In the genomic region with DNA sequence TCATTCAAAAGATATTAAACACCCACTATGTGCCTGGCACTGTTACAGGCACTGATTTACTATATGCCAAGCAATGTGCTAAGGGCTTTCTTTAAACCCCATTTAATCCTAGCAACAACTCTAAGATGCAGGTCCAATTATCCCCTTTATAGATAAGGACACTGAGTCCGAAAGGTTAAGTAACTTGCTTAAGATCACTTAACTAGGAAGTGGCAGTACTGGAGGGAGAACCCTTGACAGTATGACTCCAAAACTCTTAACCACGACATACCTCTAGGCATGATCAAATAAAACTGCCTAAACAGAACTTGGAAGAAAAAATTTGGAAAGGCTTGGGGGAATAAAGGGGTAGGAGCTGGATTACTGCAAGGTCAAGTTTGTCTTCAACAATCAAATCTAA, we compare ENCODE assay signal across 9 cellular contexts. TPM values are rescaled to one million over a fixed set of nuclear protein-coding genes. Genes with fewer than 3 reads are reported as not detected.
DNase-seq lines count a peak whose midpoint lies in the region; ATAC-seq, FAIRE-seq and TF ChIP-seq lines count a peak whose summit lies in the region.
"Had no signal": no experiment of that assay in that cellular context is flagged by ENCODE, and none has a peak within 500 bp of the region (broad histone marks: within the 10 kb centered on the region; RNA-seq: fewer than 3 reads in every experiment).

No MANE protein-coding gene starts in this region.

- no peaks in the 10 kb centered on the region for H3K27me3 ChIP-seq in sigmoid colon
- no peaks in the 10 kb centered on the region for H3K27me3 ChIP-seq in pancreas

- in situ Hi-C loops in GM13977 (cut with MboI; ENCODE audit: low pct_unique_long_range_greater_than_20kb, low sequenced_read_pairs, unreplicated experiment), result no loop called here

- TF ChIP-seq CTCF in GM12875 (IDR thresholded peaks at IDR 0.05; ENCODE audit: borderline replicate concordance, insufficient read depth, low read depth, low read length) (no peak), sigmoid colon (IDR thresholded peaks at IDR 0.05) (no peak), GM13977 (IDR thresholded peaks at IDR 0.05; ENCODE audit: extremely low read depth, insufficient read depth, missing control alignments) (no peak), GM10266 (IDR thresholded peaks at IDR 0.05; ENCODE audit: control insufficient read depth, insufficient read depth, low read depth, missing control alignments) (no peak), pancreas (IDR thresholded peaks at IDR 0.05) (no peak)

- H3K27ac ChIP-seq in sigmoid colon (peak overlapping the region in 3 of 4 donors; percentile 96 to 98 (median 96)), pancreas (peak overlapping the region in 1 of 4 donors; percentile 94)

- H3K4me1 ChIP-seq in sigmoid colon, result peaks cover 0 to 65% (median 60%) of the 10 kb centered on the region in 4 donors
- peaks cover 39 to 52% (median 49%) of the 10 kb centered on the region in 3 donors for H3K4me1 ChIP-seq in pancreas

- H3K9me3 ChIP-seq in sigmoid colon (no peaks in the 10 kb centered on the region), pancreas (no peaks in the 10 kb centered on the region)

- peak overlapping the region; percentile 88 for H3K4me3 ChIP-seq in GM12875 (ENCODE audit: low read depth, low read length)
- H3K4me3 ChIP-seq in sigmoid colon, result peak overlapping the region; percentile 91 to 97 (median 96)
- peak overlapping the region in 2 of 4 donors; percentile 90 to 91 for H3K4me3 ChIP-seq in pancreas

- WGBS in sigmoid colon, 2 donors, result 4 to 25% methylated on average over 2 of the region's 2 CpGs
- WGBS in pancreas, 2 donors, result 7 to 11% methylated on average over 2 of the region's 2 CpGs

- no peak for ATAC-seq in pancreas
- ATAC-seq: esophagus mucosa had no signal

- H3K36me3 ChIP-seq in sigmoid colon (no peaks in the 10 kb centered on the region), pancreas (no peaks in the 10 kb centered on the region)

- FAIRE-seq in pancreas (lab: Jason Lieb, UNC), result no peak

- TF ChIP-seq EP300 in sigmoid colon (IDR thresholded peaks at IDR 0.05), result no peak

- intact Hi-C loops in sigmoid colon (cut with DNase I), result no loop called here
- intact Hi-C loops in pancreas (cut with DNase I), result no loop called here

- no peak for TF ChIP-seq POLR2A in erythroblast (IDR thresholded peaks at IDR 0.05; ENCODE audit: low read length)
- no peak for TF ChIP-seq POLR2A in sigmoid colon (IDR thresholded peaks at IDR 0.05)

- DNase-seq in RKO (ENCODE audit: low spot score) (peak; percentile 75), erythroblast (lab: John Stamatoyannopoulos, UW) (peak; percentile 35 to 38), sigmoid colon (no peak), GM13977 (ENCODE audit: low spot score) (no peak), GM10266 (ENCODE audit: extremely low spot score) (no peak), pancreas (no peak)
- DNase-seq in central memory CD4-positive, alpha-beta T cell, result no peak

RNA-seq across cellular contexts. Expression of a gene that starts 1.7 kb away (rescaled TPM):
- total RNA-seq in sigmoid colon (10 to 100 TPM; 28.2 to 33.2 (median 30.4) TPM), pancreas (10 to 100 TPM; 13.3 to 37.0 (median 25.2) TPM)
- polyA plus RNA-seq in sigmoid colon (10 to 100 TPM; 42.6 to 61.7 (median 42.9) TPM), pancreas (10 to 100 TPM in 1 of 2 donors, 1 to 10 TPM in 1; 9.2 to 21.3 TPM)

Comparison
In these comparisons a context has a peak if more than half of its experiments do, and no peak if none do; other contexts are left out.
1. DNase-seq: peak in RKO (single experiment) and erythroblast (2 of 2); none in sigmoid colon (single experiment), GM13977 (single experiment), GM10266 (single experiment), central memory CD4-positive, alpha-beta T cell (single experiment) and pancreas (0 of 6).